ENCODE assay signal across 20 cellular contexts in the genomic region with DNA sequence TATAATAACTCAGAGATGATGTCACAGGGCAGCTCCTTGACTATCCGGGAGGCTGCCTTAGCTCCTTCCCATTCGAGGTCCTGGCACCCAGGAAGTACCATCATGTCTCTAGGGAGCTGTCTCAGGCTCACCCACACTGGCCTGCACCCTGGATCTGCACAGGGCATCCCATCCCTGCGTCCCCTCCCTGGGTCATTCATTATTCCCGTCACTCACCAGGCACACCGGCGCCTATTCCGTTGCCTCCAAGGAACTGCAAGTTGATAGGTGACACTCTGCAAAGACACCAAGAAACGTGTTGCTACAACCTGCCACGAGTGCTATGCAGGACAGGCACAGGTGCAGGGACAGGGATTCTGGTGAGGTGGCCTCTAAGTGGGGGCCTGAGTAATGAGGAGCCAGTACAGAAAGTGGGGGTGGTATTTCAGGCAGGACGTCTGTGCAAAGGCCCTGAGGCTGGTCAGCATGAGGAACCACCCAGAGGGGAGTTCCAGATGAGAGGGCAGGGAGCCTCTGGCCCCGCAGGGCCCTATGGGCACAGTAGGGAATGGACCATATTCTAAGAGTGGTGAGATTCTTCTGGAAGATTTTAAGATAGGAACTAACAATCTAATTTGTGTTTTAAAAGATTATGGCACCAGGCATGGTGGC.
A peak's percentile ranks its signal among the peaks of the same experiment; 100 is the strongest.
DNase-seq lines count a peak whose midpoint lies in the region; ATAC-seq and TF ChIP-seq lines count a peak whose summit lies in the region.
"Had no signal": no experiment of that assay in that cellular context is flagged by ENCODE, and none has a peak within 500 bp of the region (broad histone marks: within the 10 kb centered on the region; RNA-seq: fewer than 3 reads in every experiment).

No MANE protein-coding gene starts in this region.

- WGBS in heart right ventricle, 2 donors = 74 to 77% methylated on average over 11 of the region's 11 CpGs
- 84% methylated on average over 11 of the region's 11 CpGs for whole genome bisulfite sequencing in suprapubic skin
- WGBS in ovary, 3 donors = 69 to 86% (median 79%) methylated on average over 11 of the region's 11 CpGs

- H3K4me3 ChIP-seq in heart right ventricle (no peak overlapping the region), RWPE2 (ENCODE audit: severe bottlenecking) (no peak overlapping the region), osteoblast (ENCODE audit: insufficient read depth, low read length) (no peak overlapping the region), suprapubic skin (no peak overlapping the region), ovary (no peak overlapping the region)
- H3K4me3 ChIP-seq: BLaER1 treated with 17β-estradiol and CSF1 and Interleukin-3, amounts not matched to agents 10 nM and 100 nM; GM12878; GM23338 had no signal

- peak; percentile 46 for DNase-seq in cardiac septum (ENCODE audit: low spot score)
- DNase-seq in heart right ventricle = no peak
- DNase-seq in RWPE2 (ENCODE audit: low spot score) = peak; percentile 27
- DNase-seq in osteoblast (ENCODE audit: insufficient read length, low spot score, missing footprints) = peak; percentile 18
- peak; percentile 26 to 67 for DNase-seq in suprapubic skin (ENCODE audit: low spot score in 2 of 2)
- DNase-seq in ovary = no peak
- DNase-seq: CD4-positive, CD25-positive, alpha-beta regulatory T cell; CD8-positive, alpha-beta memory T cell; COR-L47; DMS 273 treated with DMSO at 0.1 percent for 48 hours; DMS53; DND-41; EL; HCEC 1CT; HFFc6 had no signal

- H2AFZ ChIP-seq in osteoblast (ENCODE audit: low read length) = no peak overlapping the region
- H2AFZ ChIP-seq: GM23338 had no signal

- H3K36me3 ChIP-seq in heart right ventricle (no peaks in the 10 kb centered on the region), RWPE2 (ENCODE audit: low read depth) (no peaks in the 10 kb centered on the region), osteoblast (ENCODE audit: insufficient read depth, low read length) (no peaks in the 10 kb centered on the region), suprapubic skin (no peaks in the 10 kb centered on the region), ovary (no peaks in the 10 kb centered on the region)
- H3K36me3 ChIP-seq: BLaER1 treated with 17β-estradiol and CSF1 and Interleukin-3, amounts not matched to agents 10 nM and 100 nM had no signal

- TF ChIP-seq POLR2A in suprapubic skin (IDR thresholded peaks at IDR 0.05) = no peak
- no peak for TF ChIP-seq POLR2A in ovary (IDR thresholded peaks at IDR 0.05)

- no peak overlapping the region for H3K4me2 ChIP-seq in osteoblast (ENCODE audit: insufficient read depth, low read length)
- H3K4me2 ChIP-seq: BLaER1 treated with 17β-estradiol and CSF1 and Interleukin-3, amounts not matched to agents 10 nM and 100 nM; GM23338 had no signal

- H3K9me3 ChIP-seq in heart right ventricle (peaks cover 0 to 8% (median 0%) of the 10 kb centered on the region in 11 donors), RWPE2 (ENCODE audit: severe bottlenecking) (no peaks in the 10 kb centered on the region), osteoblast (ENCODE audit: low read depth, low read length) (no peaks in the 10 kb centered on the region), suprapubic skin (no peaks in the 10 kb centered on the region), ovary (no peaks in the 10 kb centered on the region)

- no peaks in the 10 kb centered on the region for H4K20me1 ChIP-seq in osteoblast (ENCODE audit: insufficient read depth, low read length)
- H4K20me1 ChIP-seq: BLaER1 treated with 17β-estradiol and CSF1 and Interleukin-3, amounts not matched to agents 10 nM and 100 nM had no signal

- H3K27me3 ChIP-seq in heart right ventricle (peaks cover 0 to 17% (median 12%) of the 10 kb centered on the region in 7 donors), RWPE2 (ENCODE audit: insufficient read depth, poor library complexity, severe bottlenecking) (no peaks in the 10 kb centered on the region), osteoblast (ENCODE audit: insufficient read depth, low read length) (peaks cover 14% of the 10 kb centered on the region), suprapubic skin (peaks cover 2% of the 10 kb centered on the region), ovary (no peaks in the 10 kb centered on the region)
- H3K27me3 ChIP-seq: BLaER1 treated with 17β-estradiol and CSF1 and Interleukin-3, amounts not matched to agents 10 nM and 100 nM had no signal

- no peaks in the 10 kb centered on the region for H3K79me2 ChIP-seq in osteoblast (ENCODE audit: insufficient read depth, low read length)

- TF ChIP-seq CTCF in heart right ventricle (IDR thresholded peaks at IDR 0.05) = no peak
- no peak for TF ChIP-seq CTCF in RWPE2 (IDR thresholded peaks at IDR 0.05; ENCODE audit: poor library complexity, severe bottlenecking)
- TF ChIP-seq CTCF in osteoblast (IDR thresholded peaks at IDR 0.05; ENCODE audit: extremely low read depth, low read depth, low read length) = no peak
- TF ChIP-seq CTCF in suprapubic skin (IDR thresholded peaks at IDR 0.05) = no peak
- TF ChIP-seq CTCF in ovary (IDR thresholded peaks at IDR 0.05) = no peak

- TF ChIP-seq EP300 in suprapubic skin (IDR thresholded peaks at IDR 0.05) (no peak), ovary (IDR thresholded peaks at IDR 0.05) (no peak)

- no peaks in the 10 kb centered on the region for H3K4me1 ChIP-seq in heart right ventricle
- H3K4me1 ChIP-seq in RWPE2 (ENCODE audit: insufficient read depth, poor library complexity, severe bottlenecking) = no peaks in the 10 kb centered on the region
- H3K4me1 ChIP-seq in osteoblast (ENCODE audit: insufficient read depth, low read length) = no peaks in the 10 kb centered on the region
- H3K4me1 ChIP-seq in suprapubic skin = no peaks in the 10 kb centered on the region
- no peaks in the 10 kb centered on the region for H3K4me1 ChIP-seq in ovary (ENCODE audit: insufficient read depth)
- H3K4me1 ChIP-seq: BLaER1 treated with 17β-estradiol and CSF1 and Interleukin-3, amounts not matched to agents 10 nM and 100 nM had no signal

- intact Hi-C loops in cardiac septum (cut with DNase I) = no loop called here
- intact Hi-C loops in heart right ventricle (cut with DNase I) = no loop called here
- intact Hi-C loops in ovary (cut with DNase I) = no loop called here

- ATAC-seq in heart right ventricle (no peak), RWPE2 (ENCODE audit: low read depth) (no peak), HG03439 (IDR thresholded peaks at IDR 0.05; ENCODE audit: unreplicated experiment) (no peak), GM18519 (IDR thresholded peaks at IDR 0.05; ENCODE audit: low FRiP score, unreplicated experiment) (no peak)
- ATAC-seq: GM12878, GM23338 had no signal

- H3K27ac ChIP-seq in heart right ventricle (no peak overlapping the region), RWPE2 (ENCODE audit: poor library complexity, severe bottlenecking) (no peak overlapping the region), osteoblast (ENCODE audit: low read depth, low read length) (no peak overlapping the region), suprapubic skin (no peak overlapping the region), ovary (no peak overlapping the region)
- H3K27ac ChIP-seq: BLaER1 treated with 17β-estradiol and CSF1 and Interleukin-3, amounts not matched to agents 10 nM and 100 nM had no signal

Comparison
In these comparisons a context has a peak if more than half of its experiments do, and no peak if none do; other contexts are left out.
1. DNase-seq: peak in cardiac septum (single experiment), RWPE2 (single experiment), osteoblast (single experiment) and suprapubic skin (2 of 2); none in heart right ventricle (0 of 2) and ovary (0 of 5).